Comparison of ENCODE assay signal across 1 cellular context in genomic region chr5:3345195-3345594, GRCh38.
TF ChIP-seq lines count a peak whose summit lies in the region.

No MANE protein-coding gene starts in this region.

TF ChIP-seq in H1, 55 proteins besides CTCF, POLR2A, EP300 and RAD21 (continued from another document):
- TF ChIP-seq, protein P1, sequence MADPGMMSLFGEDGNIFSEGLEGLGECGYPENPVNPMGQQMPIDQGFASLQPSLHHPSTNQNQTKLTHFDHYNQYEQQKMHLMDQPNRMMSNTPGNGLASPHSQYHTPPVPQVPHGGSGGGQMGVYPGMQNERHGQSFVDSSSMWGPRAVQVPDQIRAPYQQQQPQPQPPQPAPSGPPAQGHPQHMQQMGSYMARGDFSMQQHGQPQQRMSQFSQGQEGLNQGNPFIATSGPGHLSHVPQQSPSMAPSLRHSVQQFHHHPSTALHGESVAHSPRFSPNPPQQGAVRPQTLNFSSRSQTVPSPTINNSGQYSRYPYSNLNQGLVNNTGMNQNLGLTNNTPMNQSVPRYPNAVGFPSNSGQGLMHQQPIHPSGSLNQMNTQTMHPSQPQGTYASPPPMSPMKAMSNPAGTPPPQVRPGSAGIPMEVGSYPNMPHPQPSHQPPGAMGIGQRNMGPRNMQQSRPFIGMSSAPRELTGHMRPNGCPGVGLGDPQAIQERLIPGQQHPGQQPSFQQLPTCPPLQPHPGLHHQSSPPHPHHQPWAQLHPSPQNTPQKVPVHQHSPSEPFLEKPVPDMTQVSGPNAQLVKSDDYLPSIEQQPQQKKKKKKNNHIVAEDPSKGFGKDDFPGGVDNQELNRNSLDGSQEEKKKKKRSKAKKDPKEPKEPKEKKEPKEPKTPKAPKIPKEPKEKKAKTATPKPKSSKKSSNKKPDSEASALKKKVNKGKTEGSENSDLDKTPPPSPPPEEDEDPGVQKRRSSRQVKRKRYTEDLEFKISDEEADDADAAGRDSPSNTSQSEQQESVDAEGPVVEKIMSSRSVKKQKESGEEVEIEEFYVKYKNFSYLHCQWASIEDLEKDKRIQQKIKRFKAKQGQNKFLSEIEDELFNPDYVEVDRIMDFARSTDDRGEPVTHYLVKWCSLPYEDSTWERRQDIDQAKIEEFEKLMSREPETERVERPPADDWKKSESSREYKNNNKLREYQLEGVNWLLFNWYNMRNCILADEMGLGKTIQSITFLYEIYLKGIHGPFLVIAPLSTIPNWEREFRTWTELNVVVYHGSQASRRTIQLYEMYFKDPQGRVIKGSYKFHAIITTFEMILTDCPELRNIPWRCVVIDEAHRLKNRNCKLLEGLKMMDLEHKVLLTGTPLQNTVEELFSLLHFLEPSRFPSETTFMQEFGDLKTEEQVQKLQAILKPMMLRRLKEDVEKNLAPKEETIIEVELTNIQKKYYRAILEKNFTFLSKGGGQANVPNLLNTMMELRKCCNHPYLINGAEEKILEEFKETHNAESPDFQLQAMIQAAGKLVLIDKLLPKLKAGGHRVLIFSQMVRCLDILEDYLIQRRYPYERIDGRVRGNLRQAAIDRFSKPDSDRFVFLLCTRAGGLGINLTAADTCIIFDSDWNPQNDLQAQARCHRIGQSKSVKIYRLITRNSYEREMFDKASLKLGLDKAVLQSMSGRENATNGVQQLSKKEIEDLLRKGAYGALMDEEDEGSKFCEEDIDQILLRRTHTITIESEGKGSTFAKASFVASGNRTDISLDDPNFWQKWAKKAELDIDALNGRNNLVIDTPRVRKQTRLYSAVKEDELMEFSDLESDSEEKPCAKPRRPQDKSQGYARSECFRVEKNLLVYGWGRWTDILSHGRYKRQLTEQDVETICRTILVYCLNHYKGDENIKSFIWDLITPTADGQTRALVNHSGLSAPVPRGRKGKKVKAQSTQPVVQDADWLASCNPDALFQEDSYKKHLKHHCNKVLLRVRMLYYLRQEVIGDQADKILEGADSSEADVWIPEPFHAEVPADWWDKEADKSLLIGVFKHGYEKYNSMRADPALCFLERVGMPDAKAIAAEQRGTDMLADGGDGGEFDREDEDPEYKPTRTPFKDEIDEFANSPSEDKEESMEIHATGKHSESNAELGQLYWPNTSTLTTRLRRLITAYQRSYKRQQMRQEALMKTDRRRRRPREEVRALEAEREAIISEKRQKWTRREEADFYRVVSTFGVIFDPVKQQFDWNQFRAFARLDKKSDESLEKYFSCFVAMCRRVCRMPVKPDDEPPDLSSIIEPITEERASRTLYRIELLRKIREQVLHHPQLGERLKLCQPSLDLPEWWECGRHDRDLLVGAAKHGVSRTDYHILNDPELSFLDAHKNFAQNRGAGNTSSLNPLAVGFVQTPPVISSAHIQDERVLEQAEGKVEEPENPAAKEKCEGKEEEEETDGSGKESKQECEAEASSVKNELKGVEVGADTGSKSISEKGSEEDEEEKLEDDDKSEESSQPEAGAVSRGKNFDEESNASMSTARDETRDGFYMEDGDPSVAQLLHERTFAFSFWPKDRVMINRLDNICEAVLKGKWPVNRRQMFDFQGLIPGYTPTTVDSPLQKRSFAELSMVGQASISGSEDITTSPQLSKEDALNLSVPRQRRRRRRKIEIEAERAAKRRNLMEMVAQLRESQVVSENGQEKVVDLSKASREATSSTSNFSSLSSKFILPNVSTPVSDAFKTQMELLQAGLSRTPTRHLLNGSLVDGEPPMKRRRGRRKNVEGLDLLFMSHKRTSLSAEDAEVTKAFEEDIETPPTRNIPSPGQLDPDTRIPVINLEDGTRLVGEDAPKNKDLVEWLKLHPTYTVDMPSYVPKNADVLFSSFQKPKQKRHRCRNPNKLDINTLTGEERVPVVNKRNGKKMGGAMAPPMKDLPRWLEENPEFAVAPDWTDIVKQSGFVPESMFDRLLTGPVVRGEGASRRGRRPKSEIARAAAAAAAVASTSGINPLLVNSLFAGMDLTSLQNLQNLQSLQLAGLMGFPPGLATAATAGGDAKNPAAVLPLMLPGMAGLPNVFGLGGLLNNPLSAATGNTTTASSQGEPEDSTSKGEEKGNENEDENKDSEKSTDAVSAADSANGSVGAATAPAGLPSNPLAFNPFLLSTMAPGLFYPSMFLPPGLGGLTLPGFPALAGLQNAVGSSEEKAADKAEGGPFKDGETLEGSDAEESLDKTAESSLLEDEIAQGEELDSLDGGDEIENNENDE (IDR thresholded peaks at IDR 0.05; ENCODE audit: insufficient replicate concordance, low read length) = no peak
- TF ChIP-seq SP4 (IDR thresholded peaks at IDR 0.05; ENCODE audit: low read length) = no peak
- no peak for TF ChIP-seq JUN (IDR thresholded peaks at IDR 0.05; ENCODE audit: low read depth, low read length)
- TF ChIP-seq PHF8 (conservative IDR thresholded peaks at IDR 0.05; ENCODE audit: low read depth, low read length) = no peak
